In genomic region chr5:651296-652022, GRCh38 we compare ENCODE assay signal across 26 cellular contexts. TPM values are rescaled to one million over a fixed set of nuclear protein-coding genes. Genes with fewer than 3 reads are reported as not detected.
DNase-seq lines count a peak whose midpoint lies in the region; ATAC-seq, FAIRE-seq and TF ChIP-seq lines count a peak whose summit lies in the region.
"Had no signal": no experiment of that assay in that cellular context is flagged by ENCODE, and none has a peak within 500 bp of the region (broad histone marks: within the 10 kb centered on the region; RNA-seq: fewer than 3 reads in every experiment).

No MANE protein-coding gene starts in this region.

- peaks cover 14 to 40% (median 32%) of the 10 kb centered on the region in 4 experiments for H3K36me3 ChIP-seq in H1 (ENCODE audit: control insufficient read depth in 2 of 4, insufficient read depth in 4 of 4, low read length in 3 of 4)

- peaks cover 0 to 5% of the 10 kb centered on the region in 2 experiments for H4K20me1 ChIP-seq in H1 (replicated peaks in 1 of 2; ENCODE audit: control insufficient read depth in 1 of 2, insufficient read depth in 2 of 2, low read length in 2 of 2)

- H4K91ac ChIP-seq in H1 (replicated peaks; ENCODE audit: insufficient read length, low read length): no peak overlapping the region

- H3K23me2 ChIP-seq in H1 (ENCODE audit: low read depth, low read length): no peaks in the 10 kb centered on the region; the same call in 1 of the 2 replicates

- H3K9me3 ChIP-seq in H1 (ENCODE audit: insufficient read depth in 2 of 2, low read depth in 1 of 2, low read length in 1 of 2): peaks cover 5 to 12% of the 10 kb centered on the region in 2 experiments; a peak in 3 of 4 replicates
- H3K9me3 ChIP-seq: Peyer's patch had no signal

- H3K27ac ChIP-seq in H1 (ENCODE audit: low read depth, low read length) (no peak overlapping the region), substantia nigra (ENCODE audit: low read depth, low read length, poor library complexity, severe bottlenecking) (peak overlapping the region; percentile 28)
- H3K27ac ChIP-seq: Peyer's patch, SK-N-MC had no signal

- TF ChIP-seq RAD21 in H1 (IDR thresholded peaks at IDR 0.05 in 1 of 2, conservative IDR thresholded peaks at IDR 0.05 in 1 of 2; ENCODE audit: low read depth in 2 of 2, low read length in 2 of 2): no peak

- CTCF ChIA-PET in H1 (lab: Charles Lee; ENCODE audit: partially characterized antibody): no interaction called here

- no peak overlapping the region for H2BK5ac ChIP-seq in H1 (ENCODE audit: low read depth, low read length)

- no peaks in the 10 kb centered on the region for H3K4me1 ChIP-seq in H1 (replicated peaks in 1 of 4; ENCODE audit: control insufficient read depth in 3 of 4, insufficient read depth in 4 of 4, low read length in 3 of 4)
- H3K4me1 ChIP-seq: Peyer's patch had no signal

- no peak overlapping the region for H2BK15ac ChIP-seq in H1 (ENCODE audit: low read length)

- FAIRE-seq in H1 (lab: Jason Lieb, UNC): no peak
- FAIRE-seq: GM19239, H54 had no signal

- H3K27me3 Mint-ChIP-seq in activated T-cell treated with anti-CD3 and anti-CD28 coated beads, Interleukin-2, amount 50 U/mL, for 24 hours: no peaks in the 10 kb centered on the region
- no peaks in the 10 kb centered on the region for H3K27me3 Mint-ChIP-seq in activated T-cell treated with anti-CD3 and anti-CD28 coated beads, Interleukin-2, amount 50 U/mL, for 4 hours (ENCODE audit: low read depth)

- H4K8ac ChIP-seq in H1 (ENCODE audit: extremely low read depth, insufficient read depth, low read length): peak overlapping the region; percentile 51; the same call in 1 of the 2 replicates

- 94% methylated on average over 4 of the region's 16 CpGs; no CpG with 5 or more reads in 1 of the 2 experiments for WGBS in H1 (ENCODE audit: extremely low coverage in 1 of 2, insufficient coverage in 1 of 2, insufficient read length in 1 of 2, insufficient replicate concordance in 2 of 2, low coverage in 1 of 2, low lambda C conversion rate in 2 of 2, missing lambda C conversion rate in 1 of 2), 2 experiments

- no peak overlapping the region for H2BK120ac ChIP-seq in H1 (replicated peaks; ENCODE audit: low read depth, low read length)

- peaks cover 3% of the 10 kb centered on the region for H3K79me1 ChIP-seq in H1 (ENCODE audit: low read depth, low read length)

- no peak for TF ChIP-seq CTCF in H1 (IDR thresholded peaks at IDR 0.05; ENCODE audit: control extremely low read depth in 1 of 3, insufficient read depth in 1 of 3, low read depth in 1 of 3, low read length in 3 of 3)

- H3K18ac ChIP-seq in H1 (ENCODE audit: extremely low read depth, low read length): no peak overlapping the region

- TF ChIP-seq POLR2A in H1 (IDR thresholded peaks at IDR 0.05; ENCODE audit: control extremely low read depth in 1 of 2, low read depth in 2 of 2, low read length in 2 of 2): no peak

- TF ChIP-seq EP300 in H1 (IDR thresholded peaks at IDR 0.05; ENCODE audit: borderline replicate concordance in 1 of 2, low read depth in 2 of 2, low read length in 2 of 2): no peak

- no peak overlapping the region for H3K23ac ChIP-seq in H1 (ENCODE audit: insufficient read length)

- H3K4me2 ChIP-seq in H1 (ENCODE audit: insufficient read depth in 1 of 2, low read depth in 2 of 2, low read length in 2 of 2): no peak overlapping the region

- no peak overlapping the region for H3K27ac Mint-ChIP-seq in activated T-cell treated with anti-CD3 and anti-CD28 coated beads, Interleukin-2, amount 50 U/mL, for 24 hours

- H3K9ac ChIP-seq in H1 (replicated peaks in 1 of 4; ENCODE audit: extremely low read depth in 1 of 4, low read depth in 3 of 4, low read length in 3 of 4): no peak overlapping the region

- H3K14ac ChIP-seq in H1 (ENCODE audit: insufficient read length): no peak overlapping the region

- no peak overlapping the region for H2AK5ac ChIP-seq in H1 (ENCODE audit: low read depth, low read length)

- no peaks in the 10 kb centered on the region for H3K9me3 Mint-ChIP-seq in activated T-cell treated with anti-CD3 and anti-CD28 coated beads, Interleukin-2, amount 50 U/mL, for 24 hours
- H3K9me3 Mint-ChIP-seq in activated T-cell treated with anti-CD3 and anti-CD28 coated beads, Interleukin-2, amount 50 U/mL, for 4 hours: no peaks in the 10 kb centered on the region

- no peak overlapping the region for H2AFZ ChIP-seq in H1 (ENCODE audit: low read length)

- DNase-seq in activated T-cell treated with anti-CD3 and anti-CD28 coated beads, Interleukin-2, amount 50 U/mL, for 24 hours: peak; percentile 13
- DNase-seq in activated T-cell treated with anti-CD3 and anti-CD28 coated beads, Interleukin-2, amount 50 U/mL, for 4 hours: no peak
- DNase-seq in H1 (ENCODE audit: low read depth in 1 of 2, low spot score in 2 of 2): peak in 1 of 2 experiments; percentile 16
- DNase-seq in mucosa of gallbladder (ENCODE audit: low spot score): peak; percentile 6
- DNase-seq in substantia nigra (lab: John Stamatoyannopoulos, UW): no peak
- DNase-seq in AG08395 (ENCODE audit: low spot score): no peak
- no peak for DNase-seq in NCI-H526 (lab: John Stamatoyannopoulos, UW)
- DNase-seq: 8988T, ACHN, Calu3, DMS153, DND-41, KBM-7, MV-4-11, NCI-H1105 treated with DMSO at 0.1 percent for 48 hours, NCI-H2029 treated with DMSO at 0.1 percent for 48 hours, NCI-H2227 treated with DMSO at 0.1 percent for 48 hours, NCI-H69, OCI-M1, SIG-M5 had no signal

- H3K36me3 Mint-ChIP-seq in activated T-cell treated with anti-CD3 and anti-CD28 coated beads, Interleukin-2, amount 50 U/mL, for 24 hours (ENCODE audit: low read depth): peaks cover 12% of the 10 kb centered on the region
- peaks cover 17% of the 10 kb centered on the region for H3K36me3 Mint-ChIP-seq in activated T-cell treated with anti-CD3 and anti-CD28 coated beads, Interleukin-2, amount 50 U/mL, for 4 hours (ENCODE audit: insufficient read depth)

- no peak overlapping the region for H3K56ac ChIP-seq in H1 (replicated peaks; ENCODE audit: insufficient read length, low read depth, low read length)

- H3K27me3 ChIP-seq in H1 (replicated peaks in 1 of 4; ENCODE audit: control insufficient read depth in 3 of 4, extremely low read depth in 1 of 4, insufficient read depth in 3 of 4, low read length in 3 of 4): no peaks in the 10 kb centered on the region; a peak in 1 of 7 replicates
- H3K27me3 ChIP-seq: Peyer's patch had no signal

- no peak overlapping the region for H2BK20ac ChIP-seq in H1 (ENCODE audit: low read length)

- no peak overlapping the region for H3K4me3 ChIP-seq in H1 (ENCODE audit: extremely low read depth in 1 of 4, insufficient read depth in 2 of 4, low read depth in 3 of 4, low read length in 4 of 4)
- H3K4me3 ChIP-seq: Peyer's patch, SK-N-MC had no signal

- H3K4me3 Mint-ChIP-seq in activated T-cell treated with anti-CD3 and anti-CD28 coated beads, Interleukin-2, amount 50 U/mL, for 24 hours: no peak overlapping the region
- H3K4me3 Mint-ChIP-seq in activated T-cell treated with anti-CD3 and anti-CD28 coated beads, Interleukin-2, amount 50 U/mL, for 4 hours: no peak overlapping the region

- H4K5ac ChIP-seq in H1 (ENCODE audit: insufficient read length, low read depth, low read length): no peak overlapping the region

- no peak for ATAC-seq in activated T-cell treated with anti-CD3 and anti-CD28 coated beads, Interleukin-2, amount 50 U/mL, for 4 hours
- ATAC-seq in HG03378 (IDR thresholded peaks at IDR 0.05; ENCODE audit: unreplicated experiment): no peak

- no peaks in the 10 kb centered on the region for H3K79me2 ChIP-seq in H1 (ENCODE audit: control insufficient read depth in 1 of 2, insufficient read depth in 2 of 2, low read length in 2 of 2)

- H3K4ac ChIP-seq in H1 (replicated peaks; ENCODE audit: insufficient read length, low read depth, low read length): no peak overlapping the region

- no peaks in the 10 kb centered on the region for H3K4me1 Mint-ChIP-seq in activated T-cell treated with anti-CD3 and anti-CD28 coated beads, Interleukin-2, amount 50 U/mL, for 24 hours (ENCODE audit: low read depth)
- H3K4me1 Mint-ChIP-seq in activated T-cell treated with anti-CD3 and anti-CD28 coated beads, Interleukin-2, amount 50 U/mL, for 4 hours (ENCODE audit: low read depth): no peaks in the 10 kb centered on the region

- POLR2A ChIA-PET in H1 (lab: Charles Lee; ENCODE audit: partially characterized antibody): interaction anchor here (2.6 to 3.8 kb wide), 2 partner anchors 9 to 11 kb away, joined by 9 to 12 read pairs; no protein-coding TSS in a partner anchor

- no peak overlapping the region for H2BK12ac ChIP-seq in H1 (ENCODE audit: low read depth, low read length)

TF ChIP-seq in H1, 55 proteins besides CTCF, POLR2A, EP300 and RAD21 (continues in another document):
- TF ChIP-seq CBX5 (IDR thresholded peaks at IDR 0.05; ENCODE audit: low read depth, low read length) (no peak), EZH2 (IDR thresholded peaks at IDR 0.05; ENCODE audit: low read depth, low read length, severe bottlenecking) (no peak)

RNA-seq across cellular contexts. Expression of gene CEP72, which starts 39.3 kb away (rescaled TPM):
- 10 to 100 TPM; 19.7 to 20.4 (median 19.9) TPM for total RNA-seq in activated T-cell treated with anti-CD3 and anti-CD28 coated beads, Interleukin-2, amount 50 U/mL, for 4 hours
- total RNA-seq in H1 (2021; fragmentation: NEBNext Ultra II Directional; extraction: Animal tissue kit (Norgen Biotek cat#: 25700)): 18.9 and 19.6 TPM in 2 replicates
- polyA plus RNA-seq in H1 (2011; rRNA removed): 13.1 and 13.2 TPM in 2 replicates
- polyA plus RNA-seq in H1 (2011; cell fraction: cytosol; rRNA removed): 14.2 TPM
- polyA plus RNA-seq in H1 (2011; cell fraction: nucleus; rRNA removed): 25.1 TPM
- 10.9 to 14.7 TPM (median 13.0 TPM) in 4 replicates for polyA plus RNA-seq in H1 (2012, experiment 1 of 2)
- 6.4 TPM for polyA plus RNA-seq in H1 (2012, experiment 2 of 2)
- 5.8 TPM for polyA plus RNA-seq in H1 (2013, experiment 1 of 2)
- 5.2 TPM for polyA plus RNA-seq in H1 (2013, experiment 2 of 2)
- 26.8 and 27.2 TPM in 2 replicates for polyA minus RNA-seq in H1 (2011; rRNA and poly(A)+ RNA removed)
- 17.0 TPM for polyA minus RNA-seq in H1 (2011; cell fraction: cytosol; rRNA and poly(A)+ RNA removed)
- 38.5 TPM for polyA minus RNA-seq in H1 (2011; cell fraction: nucleus; rRNA and poly(A)+ RNA removed)
- total RNA-seq in mucosa of gallbladder: 26.7 TPM

RNA-seq across cellular contexts. Expression of gene TPPP, which starts 41.7 kb away (rescaled TPM):
- total RNA-seq in activated T-cell treated with anti-CD3 and anti-CD28 coated beads, Interleukin-2, amount 50 U/mL, for 4 hours: under 1 TPM; 0.08 to 0.19 (median 0.08) TPM
- total RNA-seq in H1 (2021; fragmentation: NEBNext Ultra II Directional; extraction: Animal tissue kit (Norgen Biotek cat#: 25700)): 0.65 and 0.93 TPM in 2 replicates
- 0.36 and 0.86 TPM in 2 replicates for polyA plus RNA-seq in H1 (2011; rRNA removed)
- polyA plus RNA-seq in H1 (2011; cell fraction: cytosol; rRNA removed): 0.66 TPM
- polyA plus RNA-seq in H1 (2011; cell fraction: nucleus; rRNA removed): 1.1 TPM
- 0.44 to 1.0 TPM (median 0.79 TPM) in 4 replicates for polyA plus RNA-seq in H1 (2012, experiment 1 of 2)
- polyA plus RNA-seq in H1 (2012, experiment 2 of 2): 0.29 TPM
- 0.51 TPM for polyA plus RNA-seq in H1 (2013, experiment 1 of 2)
- polyA plus RNA-seq in H1 (2013, experiment 2 of 2): 0.42 TPM
- 0.41 and 1.1 TPM in 2 replicates for polyA minus RNA-seq in H1 (2011; rRNA and poly(A)+ RNA removed)
- 1.0 TPM for polyA minus RNA-seq in H1 (2011; cell fraction: cytosol; rRNA and poly(A)+ RNA removed)
- 0.80 TPM for polyA minus RNA-seq in H1 (2011; cell fraction: nucleus; rRNA and poly(A)+ RNA removed)
- 9.9 TPM for total RNA-seq in mucosa of gallbladder
- total RNA-seq: LHCN-M2 had no signal

Comparison
In these comparisons a context has a peak if more than half of its experiments do, and no peak if none do; other contexts are left out.
1. DNase-seq: peak in activated T-cell treated with anti-CD3 and anti-CD28 coated beads, Interleukin-2, amount 50 U/mL, for 24 hours (single experiment) and mucosa of gallbladder (single experiment); none in activated T-cell treated with anti-CD3 and anti-CD28 coated beads, Interleukin-2, amount 50 U/mL, for 4 hours (single experiment), substantia nigra (0 of 49), AG08395 (single experiment) and NCI-H526 (0 of 2).